ENCODE assay signal across 1 cellular context in the genomic region with DNA sequence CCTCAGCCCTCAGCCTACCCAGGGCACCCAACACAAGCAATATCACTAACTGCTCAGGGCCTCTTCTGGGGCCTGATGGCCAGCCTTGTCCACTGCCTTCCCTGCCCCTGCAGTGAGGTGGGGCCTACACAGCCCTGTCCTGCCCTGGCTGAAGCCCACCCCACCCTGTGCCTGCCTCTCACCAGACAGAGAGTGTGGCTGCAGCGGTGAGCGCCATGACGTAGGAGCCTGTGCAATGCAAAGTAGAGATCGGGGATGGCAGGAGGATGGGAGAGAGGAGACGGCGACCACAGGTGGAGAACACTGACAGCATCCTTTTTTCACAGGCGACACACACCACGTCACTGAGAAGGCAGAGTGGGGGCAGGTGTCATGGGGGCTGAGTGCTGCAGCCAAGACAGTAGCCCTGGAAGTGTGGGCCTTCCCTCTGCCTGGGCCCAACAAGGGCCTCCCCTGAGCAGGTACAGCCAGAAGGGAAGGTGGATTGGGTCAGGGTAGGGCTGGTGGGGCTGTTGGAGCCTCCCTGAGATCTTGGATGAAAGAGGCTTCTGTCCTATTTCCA.
A peak's percentile ranks its signal among the peaks of the same experiment; 100 is the strongest.
TF ChIP-seq lines count a peak whose summit lies in the region.

No MANE protein-coding gene starts in this region.

TF ChIP-seq in K562, 482 proteins besides CTCF, POLR2A, EP300 and RAD21 (continued from another document and continues in another):
- TF ChIP-seq ZNF384 (IDR thresholded peaks at IDR 0.05; ENCODE audit: low read depth, low read length) (no peak), CREBBP (IDR thresholded peaks at IDR 0.05; ENCODE audit: low read depth, low read length) (peak; percentile 29), ZNF354B (CRISPR knock-in tag; IDR thresholded peaks at IDR 0.05) (no peak), ZBTB2 (IDR thresholded peaks at IDR 0.05) (no peak), MED1 (CRISPR knock-in tag; IDR thresholded peaks at IDR 0.05; ENCODE audit: borderline replicate concordance) (0 out of 2 replicates have a peak, but pooled peaks have one; percentile 21), POLR2G (IDR thresholded peaks at IDR 0.05; ENCODE audit: low read depth, low read length) (peak; percentile 73), ZNF79 (CRISPR knock-in tag; IDR thresholded peaks at IDR 0.05; ENCODE audit: low read depth) (no peak), SAFB2 (IDR thresholded peaks at IDR 0.05; ENCODE audit: borderline replicate concordance, low read depth, low read length, severe bottlenecking) (no peak), PHF21A (IDR thresholded peaks at IDR 0.05; ENCODE audit: borderline replicate concordance, low read depth) (no peak), ESRRB (CRISPR knock-in tag; IDR thresholded peaks at IDR 0.05; ENCODE audit: borderline replicate concordance) (no peak), ETV6 (IDR thresholded peaks at IDR 0.05; ENCODE audit: borderline replicate concordance in 1 of 2, low read depth in 2 of 2, low read length in 1 of 2) (no peak), ETV6 (CRISPR knock-in tag; IDR thresholded peaks at IDR 0.05; ENCODE audit: borderline replicate concordance) (no peak), MAZ (CRISPR knock-in tag; conservative IDR thresholded peaks at IDR 0.05 in 1 of 2, IDR thresholded peaks at IDR 0.05 in 1 of 2) (no peak), U2AF2 (optimal IDR thresholded peaks at IDR 0.05; ENCODE audit: low read depth, low read length) (no peak), MCM5 (IDR thresholded peaks at IDR 0.05; ENCODE audit: low read depth) (no peak), NR2C1 (IDR thresholded peaks at IDR 0.05) (no peak), NR2C1 (tag; IDR thresholded peaks at IDR 0.05) (no peak), ZBTB17 (CRISPR knock-in tag; IDR thresholded peaks at IDR 0.05) (no peak), CHAMP1 (IDR thresholded peaks at IDR 0.05) (no peak), ZNF212 (CRISPR knock-in tag; IDR thresholded peaks at IDR 0.05) (no peak), TRIM28 (IDR thresholded peaks at IDR 0.05) (no peak), NFE2 (IDR thresholded peaks at IDR 0.05; ENCODE audit: low read depth) (no peak), BRCA1 (IDR thresholded peaks at IDR 0.05) (no peak), BRCA1 (CRISPR knock-in tag; IDR thresholded peaks at IDR 0.05) (0 out of 2 replicates have a peak, but pooled peaks have one; percentile 66), PCBP1 (IDR thresholded peaks at IDR 0.05; ENCODE audit: low read depth, low read length, poor library complexity, severe bottlenecking) (no peak), ZNF263 (CRISPR knock-in tag; IDR thresholded peaks at IDR 0.05; ENCODE audit: borderline replicate concordance) (peak; percentile 54; the same call in 1 of the 2 replicates), FOXJ3 (CRISPR knock-in tag; IDR thresholded peaks at IDR 0.05) (no peak), GTF2B (IDR thresholded peaks at IDR 0.05; ENCODE audit: extremely low read depth, insufficient read length) (no peak), RBFOX2 (IDR thresholded peaks at IDR 0.05; ENCODE audit: low read depth, low read length) (no peak), POLR2AphosphoS2 (IDR thresholded peaks at IDR 0.05; ENCODE audit: low read length) (peak; percentile 75; the same call in 1 of the 2 replicates), CSDE1 (IDR thresholded peaks at IDR 0.05) (no peak), ZNF143 (CRISPR knock-in tag; IDR thresholded peaks at IDR 0.05) (no peak), SAP30 (IDR thresholded peaks at IDR 0.05; ENCODE audit: borderline replicate concordance, insufficient read depth, low read depth, low read length, poor library complexity, severe bottlenecking) (peak; percentile 28), ZNF174 (CRISPR knock-in tag; IDR thresholded peaks at IDR 0.05) (no peak), E4F1 (CRISPR knock-in tag; IDR thresholded peaks at IDR 0.05; ENCODE audit: borderline replicate concordance) (no peak), ZNF589 (CRISPR knock-in tag; IDR thresholded peaks at IDR 0.05; ENCODE audit: low read depth) (no peak), ARID2 (IDR thresholded peaks at IDR 0.05) (no peak), NCOA6 (IDR thresholded peaks at IDR 0.05) (no peak), KAT8 (IDR thresholded peaks at IDR 0.05; ENCODE audit: low read depth) (no peak), STAG1 (CRISPR knock-in tag; IDR thresholded peaks at IDR 0.05; ENCODE audit: borderline replicate concordance) (no peak), ELF1 (tag; IDR thresholded peaks at IDR 0.05) (no peak), ZFP36 (IDR thresholded peaks at IDR 0.05; ENCODE audit: low read depth, low read length, partially characterized antibody) (no peak), TCFL5 (CRISPR knock-in tag; conservative IDR thresholded peaks at IDR 0.05) (no peak), TAF7 (tag; IDR thresholded peaks at IDR 0.05) (no peak), RBM15 (IDR thresholded peaks at IDR 0.05; ENCODE audit: insufficient read depth, low read length) (no peak)
- TF ChIP-seq, protein P1, sequence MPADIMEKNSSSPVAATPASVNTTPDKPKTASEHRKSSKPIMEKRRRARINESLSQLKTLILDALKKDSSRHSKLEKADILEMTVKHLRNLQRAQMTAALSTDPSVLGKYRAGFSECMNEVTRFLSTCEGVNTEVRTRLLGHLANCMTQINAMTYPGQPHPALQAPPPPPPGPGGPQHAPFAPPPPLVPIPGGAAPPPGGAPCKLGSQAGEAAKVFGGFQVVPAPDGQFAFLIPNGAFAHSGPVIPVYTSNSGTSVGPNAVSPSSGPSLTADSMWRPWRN (IDR thresholded peaks at IDR 0.05; ENCODE audit: low read depth) = no peak
- TF ChIP-seq, protein P2, sequence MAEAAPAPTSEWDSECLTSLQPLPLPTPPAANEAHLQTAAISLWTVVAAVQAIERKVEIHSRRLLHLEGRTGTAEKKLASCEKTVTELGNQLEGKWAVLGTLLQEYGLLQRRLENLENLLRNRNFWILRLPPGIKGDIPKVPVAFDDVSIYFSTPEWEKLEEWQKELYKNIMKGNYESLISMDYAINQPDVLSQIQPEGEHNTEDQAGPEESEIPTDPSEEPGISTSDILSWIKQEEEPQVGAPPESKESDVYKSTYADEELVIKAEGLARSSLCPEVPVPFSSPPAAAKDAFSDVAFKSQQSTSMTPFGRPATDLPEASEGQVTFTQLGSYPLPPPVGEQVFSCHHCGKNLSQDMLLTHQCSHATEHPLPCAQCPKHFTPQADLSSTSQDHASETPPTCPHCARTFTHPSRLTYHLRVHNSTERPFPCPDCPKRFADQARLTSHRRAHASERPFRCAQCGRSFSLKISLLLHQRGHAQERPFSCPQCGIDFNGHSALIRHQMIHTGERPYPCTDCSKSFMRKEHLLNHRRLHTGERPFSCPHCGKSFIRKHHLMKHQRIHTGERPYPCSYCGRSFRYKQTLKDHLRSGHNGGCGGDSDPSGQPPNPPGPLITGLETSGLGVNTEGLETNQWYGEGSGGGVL (CRISPR knock-in tag; IDR thresholded peaks at IDR 0.05) = no peak
- TF ChIP-seq, protein P3, sequence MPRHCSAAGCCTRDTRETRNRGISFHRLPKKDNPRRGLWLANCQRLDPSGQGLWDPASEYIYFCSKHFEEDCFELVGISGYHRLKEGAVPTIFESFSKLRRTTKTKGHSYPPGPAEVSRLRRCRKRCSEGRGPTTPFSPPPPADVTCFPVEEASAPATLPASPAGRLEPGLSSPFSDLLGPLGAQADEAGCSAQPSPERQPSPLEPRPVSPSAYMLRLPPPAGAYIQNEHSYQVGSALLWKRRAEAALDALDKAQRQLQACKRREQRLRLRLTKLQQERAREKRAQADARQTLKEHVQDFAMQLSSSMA (CRISPR knock-in tag; IDR thresholded peaks at IDR 0.05) = no peak
- TF ChIP-seq, protein P4, sequence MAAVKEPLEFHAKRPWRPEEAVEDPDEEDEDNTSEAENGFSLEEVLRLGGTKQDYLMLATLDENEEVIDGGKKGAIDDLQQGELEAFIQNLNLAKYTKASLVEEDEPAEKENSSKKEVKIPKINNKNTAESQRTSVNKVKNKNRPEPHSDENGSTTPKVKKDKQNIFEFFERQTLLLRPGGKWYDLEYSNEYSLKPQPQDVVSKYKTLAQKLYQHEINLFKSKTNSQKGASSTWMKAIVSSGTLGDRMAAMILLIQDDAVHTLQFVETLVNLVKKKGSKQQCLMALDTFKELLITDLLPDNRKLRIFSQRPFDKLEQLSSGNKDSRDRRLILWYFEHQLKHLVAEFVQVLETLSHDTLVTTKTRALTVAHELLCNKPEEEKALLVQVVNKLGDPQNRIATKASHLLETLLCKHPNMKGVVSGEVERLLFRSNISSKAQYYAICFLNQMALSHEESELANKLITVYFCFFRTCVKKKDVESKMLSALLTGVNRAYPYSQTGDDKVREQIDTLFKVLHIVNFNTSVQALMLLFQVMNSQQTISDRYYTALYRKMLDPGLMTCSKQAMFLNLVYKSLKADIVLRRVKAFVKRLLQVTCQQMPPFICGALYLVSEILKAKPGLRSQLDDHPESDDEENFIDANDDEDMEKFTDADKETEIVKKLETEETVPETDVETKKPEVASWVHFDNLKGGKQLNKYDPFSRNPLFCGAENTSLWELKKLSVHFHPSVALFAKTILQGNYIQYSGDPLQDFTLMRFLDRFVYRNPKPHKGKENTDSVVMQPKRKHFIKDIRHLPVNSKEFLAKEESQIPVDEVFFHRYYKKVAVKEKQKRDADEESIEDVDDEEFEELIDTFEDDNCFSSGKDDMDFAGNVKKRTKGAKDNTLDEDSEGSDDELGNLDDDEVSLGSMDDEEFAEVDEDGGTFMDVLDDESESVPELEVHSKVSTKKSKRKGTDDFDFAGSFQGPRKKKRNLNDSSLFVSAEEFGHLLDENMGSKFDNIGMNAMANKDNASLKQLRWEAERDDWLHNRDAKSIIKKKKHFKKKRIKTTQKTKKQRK (IDR thresholded peaks at IDR 0.05; ENCODE audit: borderline replicate concordance, low read depth, low read length) = no peak
- TF ChIP-seq, protein P5, sequence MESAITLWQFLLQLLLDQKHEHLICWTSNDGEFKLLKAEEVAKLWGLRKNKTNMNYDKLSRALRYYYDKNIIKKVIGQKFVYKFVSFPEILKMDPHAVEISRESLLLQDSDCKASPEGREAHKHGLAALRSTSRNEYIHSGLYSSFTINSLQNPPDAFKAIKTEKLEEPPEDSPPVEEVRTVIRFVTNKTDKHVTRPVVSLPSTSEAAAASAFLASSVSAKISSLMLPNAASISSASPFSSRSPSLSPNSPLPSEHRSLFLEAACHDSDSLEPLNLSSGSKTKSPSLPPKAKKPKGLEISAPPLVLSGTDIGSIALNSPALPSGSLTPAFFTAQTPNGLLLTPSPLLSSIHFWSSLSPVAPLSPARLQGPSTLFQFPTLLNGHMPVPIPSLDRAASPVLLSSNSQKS (CRISPR knock-in tag; IDR thresholded peaks at IDR 0.05) = no peak
- TF ChIP-seq, protein P6, sequence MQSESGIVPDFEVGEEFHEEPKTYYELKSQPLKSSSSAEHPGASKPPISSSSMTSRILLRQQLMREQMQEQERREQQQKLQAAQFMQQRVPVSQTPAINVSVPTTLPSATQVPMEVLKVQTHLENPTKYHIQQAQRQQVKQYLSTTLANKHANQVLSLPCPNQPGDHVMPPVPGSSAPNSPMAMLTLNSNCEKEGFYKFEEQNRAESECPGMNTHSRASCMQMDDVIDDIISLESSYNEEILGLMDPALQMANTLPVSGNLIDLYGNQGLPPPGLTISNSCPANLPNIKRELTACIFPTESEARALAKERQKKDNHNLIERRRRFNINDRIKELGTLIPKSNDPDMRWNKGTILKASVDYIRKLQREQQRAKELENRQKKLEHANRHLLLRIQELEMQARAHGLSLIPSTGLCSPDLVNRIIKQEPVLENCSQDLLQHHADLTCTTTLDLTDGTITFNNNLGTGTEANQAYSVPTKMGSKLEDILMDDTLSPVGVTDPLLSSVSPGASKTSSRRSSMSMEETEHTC (IDR thresholded peaks at IDR 0.05) = no peak
